In the genomic region with DNA sequence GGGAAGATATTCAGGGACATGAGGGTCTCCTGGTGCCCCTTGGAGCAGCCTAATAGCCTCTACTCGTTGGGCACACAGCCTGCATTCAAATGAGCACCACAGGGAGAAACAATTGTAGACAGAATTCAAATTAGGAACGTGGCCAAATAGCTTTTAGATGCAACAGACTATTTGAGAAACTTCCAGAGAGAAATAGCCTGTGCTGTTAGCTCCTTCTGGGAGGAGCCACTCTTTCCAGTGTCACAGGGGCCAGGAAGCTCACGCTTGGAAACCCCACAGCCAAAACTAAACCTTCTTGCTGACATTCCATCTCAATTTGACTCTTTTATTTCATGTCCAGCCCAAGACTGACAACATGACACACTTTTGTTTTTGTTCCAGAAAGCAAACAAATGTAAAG, we compare ENCODE assay signal across 16 cellular contexts.
DNase-seq lines count a peak whose midpoint lies in the region; ATAC-seq and TF ChIP-seq lines count a peak whose summit lies in the region.
"Had no signal": no experiment of that assay in that cellular context is flagged by ENCODE, and none has a peak within 500 bp of the region (broad histone marks: within the 10 kb centered on the region; RNA-seq: fewer than 3 reads in every experiment).

No MANE protein-coding gene starts in this region.

- no peaks in the 10 kb centered on the region for H3K36me3 ChIP-seq in left ventricle myocardium inferior
- H3K36me3 ChIP-seq: adrenal gland, heart left ventricle had no signal

- H3K9me3 ChIP-seq in left ventricle myocardium inferior (replicated peaks): no peaks in the 10 kb centered on the region
- H3K9me3 ChIP-seq: adrenal gland, Caco-2, heart left ventricle had no signal

- in situ Hi-C loops in astrocyte of the cerebellum (cut with HindIII; ENCODE audit: low sequenced_read_pairs): no loop called here

- H3K4me1 ChIP-seq in left ventricle myocardium inferior: peaks cover 13% of the 10 kb centered on the region
- H3K4me1 ChIP-seq: Caco-2 had no signal

- intact Hi-C loops in left ventricle myocardium inferior (cut with micrococcal nuclease): no loop called here

- no peak overlapping the region for H3K4me3 Mint-ChIP-seq in immature natural killer cell
- H3K4me3 Mint-ChIP-seq: activated CD8-positive, alpha-beta memory T cell treated with anti-CD3 and anti-CD28 coated beads, Interleukin-2, amount 10 ng/mL, durations not matched to agents 7 days and 5 days; stimulated activated naive CD8-positive, alpha-beta T cell treated with anti-CD3 and anti-CD28 coated beads, Interleukin-15, Interleukin-2, amounts not matched to agents 100 ng/mL and 50 ng/mL, for 24 hours had no signal

- no peaks in the 10 kb centered on the region for H3K27me3 ChIP-seq in left ventricle myocardium inferior (ENCODE audit: low read depth)
- H3K27me3 ChIP-seq: adrenal gland, heart left ventricle had no signal

- DNase-seq in AG20443 (ENCODE audit: low spot score): peak; percentile 65
- peak; percentile 9 for DNase-seq in astrocyte of the cerebellum (ENCODE audit: low read depth)
- DNase-seq in left ventricle myocardium inferior: no peak
- DNase-seq in renal cortical epithelial cell (ENCODE audit: low read depth): peak; percentile 28
- DNase-seq in stimulated activated naive CD4-positive, alpha-beta T cell treated with Interleukin-2 at 50 U/mL for 16 hours (lab: John Stamatoyannopoulos, UW): no peak
- no peak for DNase-seq in activated CD4-positive, alpha-beta T cell treated with anti-CD3 and anti-CD28 coated beads, Interleukin-2, amount 50 U/mL, for 1 hour
- no peak for DNase-seq in immature natural killer cell
- DNase-seq: activated CD4-positive, CD25-positive, alpha-beta regulatory T cell treated with anti-CD3 and anti-CD28 coated beads, Interleukin-2, amount 50 U/mL, for 72 hours; activated CD8-positive, alpha-beta memory T cell treated with anti-CD3 and anti-CD28 coated beads, Interleukin-2, amount 10 ng/mL, durations not matched to agents 7 days and 5 days; Caco-2; NCI-H187; NCI-H446 treated with DMSO at 0.1 percent for 48 hours had no signal

- TF ChIP-seq CTCF in astrocyte of the cerebellum (IDR thresholded peaks at IDR 0.05; ENCODE audit: low read depth, low read length, missing control alignments) (no peak), left ventricle myocardium inferior (IDR thresholded peaks at IDR 0.05; ENCODE audit: borderline replicate concordance) (no peak)

- no peaks in the 10 kb centered on the region for H3K4me1 Mint-ChIP-seq in immature natural killer cell
- H3K4me1 Mint-ChIP-seq: activated CD8-positive, alpha-beta memory T cell treated with anti-CD3 and anti-CD28 coated beads, Interleukin-2, amount 10 ng/mL, durations not matched to agents 7 days and 5 days had no signal

- ATAC-seq in HG02970 (IDR thresholded peaks at IDR 0.05; ENCODE audit: low FRiP score, unreplicated experiment): no peak
- ATAC-seq: activated CD8-positive, alpha-beta memory T cell treated with anti-CD3 and anti-CD28 coated beads, Interleukin-2, amount 10 ng/mL, durations not matched to agents 7 days and 5 days had no signal

- no peaks in the 10 kb centered on the region for H3K9me3 Mint-ChIP-seq in immature natural killer cell
- H3K9me3 Mint-ChIP-seq: stimulated activated naive CD8-positive, alpha-beta T cell treated with anti-CD3 and anti-CD28 coated beads, Interleukin-15, Interleukin-2, amounts not matched to agents 100 ng/mL and 50 ng/mL, for 24 hours had no signal

- H3K27ac ChIP-seq in left ventricle myocardium inferior (replicated peaks): peak overlapping the region; percentile 13

- H3K27me3 Mint-ChIP-seq in immature natural killer cell (ENCODE audit: low read depth in 3 of 3): peaks cover 0 to 3% (median 2%) of the 10 kb centered on the region in 3 donors
- H3K27me3 Mint-ChIP-seq: activated CD8-positive, alpha-beta memory T cell treated with anti-CD3 and anti-CD28 coated beads, Interleukin-2, amount 10 ng/mL, durations not matched to agents 7 days and 5 days; stimulated activated naive CD8-positive, alpha-beta T cell treated with anti-CD3 and anti-CD28 coated beads, Interleukin-15, Interleukin-2, amounts not matched to agents 100 ng/mL and 50 ng/mL, for 24 hours had no signal

- no peak overlapping the region for H3K27ac Mint-ChIP-seq in immature natural killer cell
- H3K27ac Mint-ChIP-seq: activated CD8-positive, alpha-beta memory T cell treated with anti-CD3 and anti-CD28 coated beads, Interleukin-2, amount 10 ng/mL, durations not matched to agents 7 days and 5 days; stimulated activated naive CD8-positive, alpha-beta T cell treated with anti-CD3 and anti-CD28 coated beads, Interleukin-15, Interleukin-2, amounts not matched to agents 100 ng/mL and 50 ng/mL, for 24 hours had no signal

- no peaks in the 10 kb centered on the region for H3K36me3 Mint-ChIP-seq in immature natural killer cell
- H3K36me3 Mint-ChIP-seq: activated CD8-positive, alpha-beta memory T cell treated with anti-CD3 and anti-CD28 coated beads, Interleukin-2, amount 10 ng/mL, durations not matched to agents 7 days and 5 days had no signal

- no peak overlapping the region for H3K4me3 ChIP-seq in astrocyte of the cerebellum (ENCODE audit: low read depth, low read length)
- H3K4me3 ChIP-seq in left ventricle myocardium inferior: no peak overlapping the region
- H3K4me3 ChIP-seq: adrenal gland, heart left ventricle had no signal

Comparison
In these comparisons a context has a peak if more than half of its experiments do, and no peak if none do; other contexts are left out.
1. DNase-seq: peak in AG20443 (single experiment), astrocyte of the cerebellum (single experiment) and renal cortical epithelial cell (single experiment); none in left ventricle myocardium inferior (single experiment), stimulated activated naive CD4-positive, alpha-beta T cell treated with Interleukin-2 at 50 U/mL for 16 hours (single experiment), activated CD4-positive, alpha-beta T cell treated with anti-CD3 and anti-CD28 coated beads, Interleukin-2, amount 50 U/mL, for 1 hour (single experiment) and immature natural killer cell (0 of 3).